8 cellular contexts compared by ENCODE assay signal in the genomic region with DNA sequence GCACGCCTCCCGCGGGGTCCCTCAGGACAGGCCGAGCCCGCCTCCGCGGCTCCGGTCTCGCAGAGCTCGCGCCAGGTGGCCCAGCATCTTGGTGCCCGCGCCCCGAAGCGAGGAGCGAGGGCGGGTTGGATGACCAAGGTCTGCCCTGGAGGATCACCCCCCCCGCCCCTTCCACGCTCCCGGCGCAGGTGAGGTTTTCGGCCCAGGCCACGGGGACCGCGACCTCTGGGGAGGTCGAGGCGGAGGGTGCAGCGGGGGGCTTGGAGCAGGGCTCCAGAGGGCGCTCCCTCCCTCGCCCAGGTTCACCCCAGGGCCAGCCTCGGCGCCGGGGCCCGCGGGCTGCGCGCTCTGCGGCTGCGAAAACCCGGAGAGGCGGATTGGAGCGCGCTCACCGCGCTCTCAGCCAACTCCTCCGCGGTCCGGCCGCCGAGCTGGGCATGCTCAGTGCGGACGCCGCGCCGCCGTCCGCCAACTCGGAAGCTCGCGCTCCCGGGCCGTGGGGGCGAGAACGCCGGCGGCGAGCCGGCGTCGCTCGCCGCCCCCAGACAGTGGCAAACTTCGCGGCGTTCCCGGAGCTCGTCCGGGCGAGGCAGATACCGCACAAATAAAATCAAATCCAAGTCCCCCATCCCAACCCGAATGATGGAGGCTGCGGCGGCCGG. TPM values are rescaled to one million over a fixed set of nuclear protein-coding genes. Genes with fewer than 3 reads are reported as not detected.
DNase-seq lines count a peak whose midpoint lies in the region; ATAC-seq and TF ChIP-seq lines count a peak whose summit lies in the region.

A gene with protein sequence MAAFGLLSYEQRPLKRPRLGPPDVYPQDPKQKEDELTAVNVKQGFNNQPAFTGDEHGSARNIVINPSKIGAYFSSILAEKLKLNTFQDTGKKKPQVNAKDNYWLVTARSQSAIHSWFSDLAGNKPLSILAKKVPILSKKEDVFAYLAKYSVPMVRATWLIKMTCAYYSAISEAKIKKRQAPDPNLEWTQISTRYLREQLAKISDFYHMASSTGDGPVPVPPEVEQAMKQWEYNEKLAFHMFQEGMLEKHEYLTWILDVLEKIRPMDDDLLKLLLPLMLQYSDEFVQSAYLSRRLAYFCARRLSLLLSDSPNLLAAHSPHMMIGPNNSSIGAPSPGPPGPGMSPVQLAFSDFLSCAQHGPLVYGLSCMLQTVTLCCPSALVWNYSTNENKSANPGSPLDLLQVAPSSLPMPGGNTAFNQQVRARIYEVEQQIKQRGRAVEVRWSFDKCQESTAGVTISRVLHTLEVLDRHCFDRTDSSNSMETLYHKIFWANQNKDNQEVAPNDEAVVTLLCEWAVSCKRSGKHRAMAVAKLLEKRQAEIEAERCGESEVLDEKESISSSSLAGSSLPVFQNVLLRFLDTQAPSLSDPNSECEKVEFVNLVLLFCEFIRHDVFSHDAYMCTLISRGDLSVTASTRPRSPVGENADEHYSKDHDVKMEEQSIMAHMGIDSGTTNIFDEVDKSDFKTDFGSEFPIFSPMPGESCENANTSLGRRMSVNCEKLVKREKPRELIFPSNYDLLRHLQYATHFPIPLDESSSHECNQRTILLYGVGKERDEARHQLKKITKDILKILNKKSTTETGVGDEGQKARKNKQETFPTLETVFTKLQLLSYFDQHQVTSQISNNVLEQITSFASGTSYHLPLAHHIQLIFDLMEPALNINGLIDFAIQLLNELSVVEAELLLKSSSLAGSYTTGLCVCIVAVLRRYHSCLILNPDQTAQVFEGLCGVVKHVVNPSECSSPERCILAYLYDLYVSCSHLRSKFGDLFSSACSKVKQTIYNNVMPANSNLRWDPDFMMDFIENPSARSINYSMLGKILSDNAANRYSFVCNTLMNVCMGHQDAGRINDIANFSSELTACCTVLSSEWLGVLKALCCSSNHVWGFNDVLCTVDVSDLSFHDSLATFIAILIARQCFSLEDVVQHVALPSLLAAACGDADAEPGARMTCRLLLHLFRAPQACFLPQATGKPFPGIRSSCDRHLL (N-terminal part only) (plus strand): TSS at position 438 of the 662 bp plus-strand sequence. CDS start 1,263 bp downstream, outside the sequence.

- peak within 1 kb of the TSS; percentile 98 for H2AFZ ChIP-seq in PC-9

- H3K9me2 ChIP-seq in PC-9 (ENCODE audit: insufficient read depth): no peaks in the 10 kb centered on the region

- intact Hi-C loops in PC-9 (cut with micrococcal nuclease; ENCODE audit: unreplicated experiment): loop anchor here (10.0 kb wide), 1 partner anchor 321 kb away; a partner anchor contains a TSS
- intact Hi-C loops in Right ventricle myocardium inferior (cut with DNase I): no loop called here
- intact Hi-C loops in upper lobe of right lung (cut with DNase I): no loop called here

- no peaks in the 10 kb centered on the region for H3K79me2 ChIP-seq in PC-9 (ENCODE audit: low read depth)

- CTCF ChIA-PET in PC-9 (lab: Charles Lee): interaction anchor here (0.6 to 0.7 kb wide), 4 partner anchors 14 to 1064 kb away, joined by 3 to 7 read pairs (median 4); no protein-coding TSS in a partner anchor

- H3K36me3 ChIP-seq in PC-9 (ENCODE audit: low read depth) (no peaks in the 10 kb centered on the region), upper lobe of right lung (no peaks in the 10 kb centered on the region)

- BruUV-seq in PC-9 (replicated peaks; lab: Mats Ljungman, UMichigan): no TSS peak

- H3K27ac ChIP-seq in PC-9 (no peak within 1 kb of the TSS), upper lobe of right lung (no peak within 1 kb of the TSS)

- H3K4me2 ChIP-seq in PC-9: peak within 1 kb of the TSS; percentile 73

- H3K4me3 ChIP-seq in PC-9 (peak within 1 kb of the TSS; percentile 74), upper lobe of right lung (peak within 1 kb of the TSS; percentile 61)

- DNase-seq in DMS 273 (lab: John Stamatoyannopoulos, UW; ENCODE audit: unreplicated experiment) (peak; percentile 97), HuH-7 (ENCODE audit: low spot score) (peak; percentile 84), PC-9 (peak; percentile 42 to 84), Right ventricle myocardium inferior (ENCODE audit: missing footprints) (peak; percentile 85), occipital lobe (lab: John Stamatoyannopoulos, UW) (peak; percentile 64), upper lobe of right lung (peak; percentile 88)
- DNase-seq in activated naive CD8-positive, alpha-beta T cell treated with anti-CD3 and anti-CD28 coated beads, Interleukin-2, amount 50 U/mL, for 16 hours (ENCODE audit: low read depth, low spot score): peak; percentile 1

- no peaks in the 10 kb centered on the region for H3K9me3 ChIP-seq in PC-9 (ENCODE audit: insufficient read depth, low read depth)
- no peaks in the 10 kb centered on the region for H3K9me3 ChIP-seq in upper lobe of right lung

- peak; percentile 26; the same call in 1 of the 2 replicates for TF ChIP-seq CTCF in PC-9 (conservative IDR thresholded peaks at IDR 0.05)
- TF ChIP-seq CTCF in upper lobe of right lung (IDR thresholded peaks at IDR 0.05): no peak

- POLR2A ChIA-PET in PC-9 (lab: Charles Lee; ENCODE audit: unreplicated experiment): no interaction called here

- no peaks in the 10 kb centered on the region for H3F3A ChIP-seq in PC-9 (ENCODE audit: insufficient read depth, low read depth)

- H3K27me3 ChIP-seq in PC-9 (ENCODE audit: insufficient read depth, low read depth) (no peaks in the 10 kb centered on the region), upper lobe of right lung (peaks cover 43% of the 10 kb centered on the region)

- ATAC-seq in GM21447 (IDR thresholded peaks at IDR 0.05; ENCODE audit: unreplicated experiment): peak; percentile 44
- ATAC-seq in Right ventricle myocardium inferior: peak; percentile 91
- peak; percentile 93 for ATAC-seq in upper lobe of right lung

- no peaks in the 10 kb centered on the region for H4K20me1 ChIP-seq in PC-9 (ENCODE audit: insufficient read depth)

- H3K4me1 ChIP-seq in PC-9 (replicated peaks; ENCODE audit: insufficient read depth) (no peaks in the 10 kb centered on the region), upper lobe of right lung (peaks cover 10% of the 10 kb centered on the region)

RNA-seq across cellular contexts. Expression of the gene that starts here (rescaled TPM):
- total RNA-seq in PC-9 (2021) (3.0 and 4.0 TPM in 2 replicates), Right ventricle myocardium inferior (0.49 TPM), occipital lobe (6.1 TPM), upper lobe of right lung (0.69 TPM)

Comparison
In these comparisons a context has a peak if more than half of its experiments do, and no peak if none do; other contexts are left out.
1. Peak in DNase-seq and ATAC-seq in Right ventricle myocardium inferior; RNA of the gene not detected or under 1 TPM.
2. Peak in DNase-seq, ATAC-seq and H3K4me3 ChIP-seq in upper lobe of right lung; RNA of the gene not detected or under 1 TPM.
3. DNase-seq: peak in every context shown above with its lines; median percentile 97 in DMS 273; 88 in upper lobe of right lung; 85 in Right ventricle myocardium inferior; 84 in HuH-7; 64 in occipital lobe; 63 in PC-9; 1 in activated naive CD8-positive, alpha-beta T cell treated with anti-CD3 and anti-CD28 coated beads, Interleukin-2, amount 50 U/mL, for 16 hours.